In the genomic region with DNA sequence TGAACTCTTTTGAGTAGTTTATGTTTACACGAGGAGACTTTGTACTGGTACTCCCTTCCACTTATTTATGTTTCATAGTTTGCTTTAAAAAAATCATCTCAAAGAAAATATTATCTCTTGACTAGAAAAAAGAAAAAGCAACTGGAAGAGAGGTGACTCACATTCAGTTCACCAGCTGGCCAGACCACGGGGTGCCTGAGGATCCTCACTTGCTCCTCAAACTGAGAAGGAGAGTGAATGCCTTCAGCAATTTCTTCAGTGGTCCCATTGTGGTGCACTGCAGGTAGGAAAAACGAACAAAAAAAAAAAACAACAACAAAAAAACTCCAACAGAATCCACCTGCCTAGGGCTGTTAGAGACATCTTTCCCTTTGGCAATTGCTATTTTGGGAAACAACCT, we compare ENCODE assay signal across 14 cellular contexts.
DNase-seq lines count a peak whose midpoint lies in the region; ATAC-seq and TF ChIP-seq lines count a peak whose summit lies in the region.
"Had no signal": no experiment of that assay in that cellular context is flagged by ENCODE, and none has a peak within 500 bp of the region (broad histone marks: within the 10 kb centered on the region; RNA-seq: fewer than 3 reads in every experiment).

No MANE protein-coding gene starts in this region.

- peaks cover 10% of the 10 kb centered on the region; the same call in 1 of the 2 replicates for H3K4me1 ChIP-seq in GM23338 (ENCODE audit: insufficient read depth)
- H3K4me1 ChIP-seq: ascending aorta had no signal

- no peak overlapping the region for H3K4me3 Mint-ChIP-seq in activated T-cell treated with anti-CD3 and anti-CD28 coated beads, Interleukin-2, amount 50 U/mL, for 24 hours
- no peak overlapping the region for H3K4me3 Mint-ChIP-seq in GM23338
- no peak overlapping the region for H3K4me3 Mint-ChIP-seq in activated naive CD8-positive, alpha-beta T cell treated with anti-CD3 and anti-CD28 coated beads for 36 hours

- no peak overlapping the region for H3K27ac ChIP-seq in GM23338 (ENCODE audit: low read depth)
- H3K27ac ChIP-seq: ascending aorta had no signal

- H3K9me3 Mint-ChIP-seq in activated T-cell treated with anti-CD3 and anti-CD28 coated beads, Interleukin-2, amount 50 U/mL, for 24 hours = peaks cover 13% of the 10 kb centered on the region
- H3K9me3 Mint-ChIP-seq in GM23338 = no peaks in the 10 kb centered on the region; the same call in 2 of the 3 replicates
- H3K9me3 Mint-ChIP-seq in activated naive CD8-positive, alpha-beta T cell treated with anti-CD3 and anti-CD28 coated beads for 36 hours = peaks cover 17% of the 10 kb centered on the region

- H3K9me2 ChIP-seq in GM23338 (ENCODE audit: insufficient read depth) = no peaks in the 10 kb centered on the region

- H3K27me3 Mint-ChIP-seq in activated T-cell treated with anti-CD3 and anti-CD28 coated beads, Interleukin-2, amount 50 U/mL, for 24 hours = no peaks in the 10 kb centered on the region
- H3K27me3 Mint-ChIP-seq in GM23338 (ENCODE audit: insufficient read depth, low read depth, poor library complexity) = no peaks in the 10 kb centered on the region
- H3K27me3 Mint-ChIP-seq in activated naive CD8-positive, alpha-beta T cell treated with anti-CD3 and anti-CD28 coated beads for 36 hours = no peaks in the 10 kb centered on the region

- H3K27ac Mint-ChIP-seq in activated T-cell treated with anti-CD3 and anti-CD28 coated beads, Interleukin-2, amount 50 U/mL, for 24 hours = peak overlapping the region; percentile 68
- no peak overlapping the region for H3K27ac Mint-ChIP-seq in GM23338
- peak overlapping the region; percentile 58 for H3K27ac Mint-ChIP-seq in activated naive CD8-positive, alpha-beta T cell treated with anti-CD3 and anti-CD28 coated beads for 36 hours

- H2AFZ ChIP-seq in GM23338 = no peak overlapping the region

- H3K36me3 Mint-ChIP-seq in activated T-cell treated with anti-CD3 and anti-CD28 coated beads, Interleukin-2, amount 50 U/mL, for 24 hours (ENCODE audit: low read depth) = peaks cover 66% of the 10 kb centered on the region
- no peaks in the 10 kb centered on the region for H3K36me3 Mint-ChIP-seq in GM23338 (ENCODE audit: low read depth)
- H3K36me3 Mint-ChIP-seq in activated naive CD8-positive, alpha-beta T cell treated with anti-CD3 and anti-CD28 coated beads for 36 hours = peaks cover 63% of the 10 kb centered on the region

- no peaks in the 10 kb centered on the region for H3F3A ChIP-seq in GM23338 (replicated peaks; ENCODE audit: low read depth)

- no peak for DNase-seq in activated T-cell treated with anti-CD3 and anti-CD28 coated beads, Interleukin-2, amount 50 U/mL, for 24 hours
- DNase-seq in activated T-cell treated with anti-CD3 and anti-CD28 coated beads, Interleukin-2, amount 50 U/mL, for 48 hours = no peak
- DNase-seq in GM23338 (ENCODE audit: low spot score) (peak; percentile 35), myocyte (ENCODE audit: low read depth) (peak; percentile 61), NCI-H2227 (lab: John Stamatoyannopoulos, UW; ENCODE audit: unreplicated experiment) (no peak)
- peak; percentile 10 for DNase-seq in activated naive CD8-positive, alpha-beta T cell treated with anti-CD3 and anti-CD28 coated beads for 36 hours
- DNase-seq: ACHN; activated CD8-positive, alpha-beta memory T cell treated with anti-CD3 and anti-CD28 coated beads, Interleukin-2, amount 50 U/mL, for 4 hours; nucleus accumbens; substantia nigra had no signal

- no peaks in the 10 kb centered on the region for H4K20me1 ChIP-seq in GM23338 (replicated peaks; ENCODE audit: insufficient read depth)

- peaks cover 56% of the 10 kb centered on the region for H3K4me1 Mint-ChIP-seq in activated T-cell treated with anti-CD3 and anti-CD28 coated beads, Interleukin-2, amount 50 U/mL, for 24 hours (ENCODE audit: low read depth)
- peaks cover 12% of the 10 kb centered on the region; the same call in 2 of the 3 replicates for H3K4me1 Mint-ChIP-seq in GM23338
- peaks cover 53% of the 10 kb centered on the region for H3K4me1 Mint-ChIP-seq in activated naive CD8-positive, alpha-beta T cell treated with anti-CD3 and anti-CD28 coated beads for 36 hours

- H3K4me3 ChIP-seq in GM23338 = no peak overlapping the region
- H3K4me3 ChIP-seq: ascending aorta, smooth muscle cell had no signal

- no peak for TF ChIP-seq CTCF in GM23338 (conservative IDR thresholded peaks at IDR 0.05; ENCODE audit: low read depth in 2 of 2)

- no peaks in the 10 kb centered on the region for H3K79me2 ChIP-seq in GM23338 (replicated peaks; ENCODE audit: insufficient read depth)

- H3K4me2 ChIP-seq in GM23338 = no peak overlapping the region
- H3K4me2 ChIP-seq: smooth muscle cell had no signal

- ATAC-seq in GM23338 (peak; percentile 89), GM18868 (IDR thresholded peaks at IDR 0.05; ENCODE audit: unreplicated experiment) (no peak), GM19395 (IDR thresholded peaks at IDR 0.05; ENCODE audit: unreplicated experiment) (no peak)

- no peaks in the 10 kb centered on the region for H3K27me3 ChIP-seq in GM23338 (ENCODE audit: insufficient read depth)
- H3K27me3 ChIP-seq: ascending aorta had no signal

- H3K36me3 ChIP-seq in GM23338 (ENCODE audit: insufficient read depth) = no peaks in the 10 kb centered on the region
- H3K36me3 ChIP-seq: ascending aorta had no signal

TF ChIP-seq in GM23338, 12 proteins besides CTCF, POLR2A, EP300 and RAD21:
- TF ChIP-seq STAT1 (IDR thresholded peaks at IDR 0.05; ENCODE audit: unreplicated experiment) = no peak
- TF ChIP-seq, protein P1, sequence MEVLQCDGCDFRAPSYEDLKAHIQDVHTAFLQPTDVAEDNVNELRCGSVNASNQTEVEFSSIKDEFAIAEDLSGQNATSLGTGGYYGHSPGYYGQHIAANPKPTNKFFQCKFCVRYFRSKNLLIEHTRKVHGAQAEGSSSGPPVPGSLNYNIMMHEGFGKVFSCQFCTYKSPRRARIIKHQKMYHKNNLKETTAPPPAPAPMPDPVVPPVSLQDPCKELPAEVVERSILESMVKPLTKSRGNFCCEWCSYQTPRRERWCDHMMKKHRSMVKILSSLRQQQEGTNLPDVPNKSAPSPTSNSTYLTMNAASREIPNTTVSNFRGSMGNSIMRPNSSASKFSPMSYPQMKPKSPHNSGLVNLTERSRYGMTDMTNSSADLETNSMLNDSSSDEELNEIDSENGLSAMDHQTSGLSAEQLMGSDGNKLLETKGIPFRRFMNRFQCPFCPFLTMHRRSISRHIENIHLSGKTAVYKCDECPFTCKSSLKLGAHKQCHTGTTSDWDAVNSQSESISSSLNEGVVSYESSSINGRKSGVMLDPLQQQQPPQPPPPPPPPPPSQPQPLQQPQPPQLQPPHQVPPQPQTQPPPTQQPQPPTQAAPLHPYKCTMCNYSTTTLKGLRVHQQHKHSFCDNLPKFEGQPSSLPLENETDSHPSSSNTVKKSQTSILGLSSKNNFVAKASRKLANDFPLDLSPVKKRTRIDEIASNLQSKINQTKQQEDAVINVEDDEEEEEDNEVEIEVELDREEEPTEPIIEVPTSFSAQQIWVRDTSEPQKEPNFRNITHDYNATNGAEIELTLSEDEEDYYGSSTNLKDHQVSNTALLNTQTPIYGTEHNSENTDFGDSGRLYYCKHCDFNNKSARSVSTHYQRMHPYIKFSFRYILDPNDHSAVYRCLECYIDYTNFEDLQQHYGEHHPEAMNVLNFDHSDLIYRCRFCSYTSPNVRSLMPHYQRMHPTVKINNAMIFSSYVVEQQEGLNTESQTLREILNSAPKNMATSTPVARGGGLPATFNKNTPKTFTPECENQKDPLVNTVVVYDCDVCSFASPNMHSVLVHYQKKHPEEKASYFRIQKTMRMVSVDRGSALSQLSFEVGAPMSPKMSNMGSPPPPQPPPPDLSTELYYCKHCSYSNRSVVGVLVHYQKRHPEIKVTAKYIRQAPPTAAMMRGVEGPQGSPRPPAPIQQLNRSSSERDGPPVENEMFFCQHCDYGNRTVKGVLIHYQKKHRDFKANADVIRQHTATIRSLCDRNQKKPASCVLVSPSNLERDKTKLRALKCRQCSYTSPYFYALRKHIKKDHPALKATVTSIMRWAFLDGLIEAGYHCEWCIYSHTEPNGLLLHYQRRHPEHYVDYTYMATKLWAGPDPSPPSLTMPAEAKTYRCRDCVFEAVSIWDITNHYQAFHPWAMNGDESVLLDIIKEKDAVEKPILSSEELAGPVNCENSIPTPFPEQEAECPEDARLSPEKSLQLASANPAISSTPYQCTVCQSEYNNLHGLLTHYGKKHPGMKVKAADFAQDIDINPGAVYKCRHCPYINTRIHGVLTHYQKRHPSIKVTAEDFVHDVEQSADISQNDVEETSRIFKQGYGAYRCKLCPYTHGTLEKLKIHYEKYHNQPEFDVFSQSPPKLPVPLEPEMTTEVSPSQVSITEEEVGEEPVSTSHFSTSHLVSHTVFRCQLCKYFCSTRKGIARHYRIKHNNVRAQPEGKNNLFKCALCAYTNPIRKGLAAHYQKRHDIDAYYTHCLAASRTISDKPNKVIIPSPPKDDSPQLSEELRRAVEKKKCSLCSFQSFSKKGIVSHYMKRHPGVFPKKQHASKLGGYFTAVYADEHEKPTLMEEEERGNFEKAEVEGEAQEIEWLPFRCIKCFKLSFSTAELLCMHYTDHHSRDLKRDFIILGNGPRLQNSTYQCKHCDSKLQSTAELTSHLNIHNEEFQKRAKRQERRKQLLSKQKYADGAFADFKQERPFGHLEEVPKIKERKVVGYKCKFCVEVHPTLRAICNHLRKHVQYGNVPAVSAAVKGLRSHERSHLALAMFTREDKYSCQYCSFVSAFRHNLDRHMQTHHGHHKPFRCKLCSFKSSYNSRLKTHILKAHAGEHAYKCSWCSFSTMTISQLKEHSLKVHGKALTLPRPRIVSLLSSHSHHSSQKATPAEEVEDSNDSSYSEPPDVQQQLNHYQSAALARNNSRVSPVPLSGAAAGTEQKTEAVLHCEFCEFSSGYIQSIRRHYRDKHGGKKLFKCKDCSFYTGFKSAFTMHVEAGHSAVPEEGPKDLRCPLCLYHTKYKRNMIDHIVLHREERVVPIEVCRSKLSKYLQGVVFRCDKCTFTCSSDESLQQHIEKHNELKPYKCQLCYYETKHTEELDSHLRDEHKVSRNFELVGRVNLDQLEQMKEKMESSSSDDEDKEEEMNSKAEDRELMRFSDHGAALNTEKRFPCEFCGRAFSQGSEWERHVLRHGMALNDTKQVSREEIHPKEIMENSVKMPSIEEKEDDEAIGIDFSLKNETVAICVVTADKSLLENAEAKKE (CRISPR knock-in tag; IDR thresholded peaks at IDR 0.05) = peak; percentile 89
TF ChIP-seq in GM23338: peak in this region for 1.

Comparison
In these comparisons a context has a peak if more than half of its experiments do, and no peak if none do; other contexts are left out.
1. DNase-seq: peak in GM23338 (single experiment), activated naive CD8-positive, alpha-beta T cell treated with anti-CD3 and anti-CD28 coated beads for 36 hours (single experiment) and myocyte (single experiment); none in activated T-cell treated with anti-CD3 and anti-CD28 coated beads, Interleukin-2, amount 50 U/mL, for 24 hours (single experiment), activated T-cell treated with anti-CD3 and anti-CD28 coated beads, Interleukin-2, amount 50 U/mL, for 48 hours (0 of 2) and NCI-H2227 (single experiment).